Comparison of ENCODE assay signal across 8 cellular contexts in genomic region chr9:121268598-121269029, GRCh38. TPM values are rescaled to one million over a fixed set of nuclear protein-coding genes. Genes with fewer than 3 reads are reported as not detected.
DNase-seq lines count a peak whose midpoint lies in the region; ATAC-seq, FAIRE-seq and TF ChIP-seq lines count a peak whose summit lies in the region.

No MANE protein-coding gene starts in this region.

- FAIRE-seq in urothelium cell line (lab: Jason Lieb, UNC) = no peak

- peak overlapping the region; percentile 84 for H3K4me3 Mint-ChIP-seq in activated B cell treated with CpG ODN at 0.5 μM for 24 hours

- peaks cover 39% of the 10 kb centered on the region for H3K4me1 Mint-ChIP-seq in activated B cell treated with CpG ODN at 0.5 μM for 24 hours

- DNase-seq in activated B cell treated with CpG ODN at 0.5 μM for 24 hours = no peak
- no peak for DNase-seq in left cardiac atrium
- no peak for DNase-seq in skeletal muscle cell (ENCODE audit: low read depth)
- no peak for DNase-seq in urothelium cell line (ENCODE audit: low spot score)
- DNase-seq in NCI-H1092 treated with DMSO at 0.1 percent for 48 hours (lab: John Stamatoyannopoulos, UW) = no peak

- H3K9me3 Mint-ChIP-seq in activated B cell treated with CpG ODN at 0.5 μM for 24 hours = no peaks in the 10 kb centered on the region

- H3K27ac Mint-ChIP-seq in activated B cell treated with CpG ODN at 0.5 μM for 24 hours = peak overlapping the region; percentile 46

- POLR2A ChIA-PET in activated B cell treated with CpG ODN at 0.5 μM for 24 hours (lab: Charles Lee) = interaction anchor here (0.7 to 1.7 kb wide), 5 partner anchors 17 to 399 kb away, joined by 3 to 10 read pairs (median 3); partner anchors contain the start of gene RAB14

- H3K4me3 ChIP-seq in skeletal muscle cell (ENCODE audit: low read depth, low read length) = peak overlapping the region; percentile 79

- H3K36me3 Mint-ChIP-seq in activated B cell treated with CpG ODN at 0.5 μM for 24 hours (ENCODE audit: low read depth) = no peaks in the 10 kb centered on the region

- ATAC-seq in GM18867 (IDR thresholded peaks at IDR 0.05; ENCODE audit: unreplicated experiment) = peak; percentile 20
- ATAC-seq in HG03066 (IDR thresholded peaks at IDR 0.05; ENCODE audit: low read depth, unreplicated experiment) = peak; percentile 49
- ATAC-seq in activated B cell treated with CpG ODN at 0.5 μM for 24 hours (ENCODE audit: low read depth) = peak; percentile 63
- ATAC-seq in left cardiac atrium = peak; percentile 5 to 25
- no peak for ATAC-seq in HG03095 (IDR thresholded peaks at IDR 0.05; ENCODE audit: unreplicated experiment)

- H3K27me3 Mint-ChIP-seq in activated B cell treated with CpG ODN at 0.5 μM for 24 hours = no peaks in the 10 kb centered on the region

- intact Hi-C loops in activated B cell treated with CpG ODN at 0.5 μM for 24 hours (cut with micrococcal nuclease) (loop anchor here (1.0 to 5.0 kb wide), 2 partner anchors 10 to 99 kb away; no protein-coding TSS in a partner anchor), left cardiac atrium (cut with DNase I) (loop anchor here in 1 of 2 donors (5.0 kb wide), 1 partner anchor 56 kb away; no protein-coding TSS in a partner anchor)

- TF ChIP-seq CTCF in activated B cell treated with CpG ODN at 0.5 μM for 24 hours (IDR thresholded peaks at IDR 0.05) = no peak

- CTCF ChIA-PET in activated B cell treated with CpG ODN at 0.5 μM for 24 hours (lab: Charles Lee) = interaction anchor here (0.8 to 2.8 kb wide), 4 partner anchors 10 to 55 kb away, joined by 3 to 14 read pairs (median 4); no protein-coding TSS in a partner anchor

RNA-seq across cellular contexts. Expression of gene GSN, which starts 0.7 kb away (rescaled TPM):
- total RNA-seq in activated B cell treated with CpG ODN at 0.5 μM for 24 hours (21.9 and 26.5 TPM in 2 replicates), left cardiac atrium (1,000 to 10,000 TPM in 1 of 2 donors, 100 to 1,000 TPM in 1; 881 to 1,287 TPM)

Comparison
In these comparisons a context has a peak if more than half of its experiments do, and no peak if none do; other contexts are left out.
1. RNA of gene GSN, which starts 0.7 kb away (total RNA-seq): 881 to 1,287 TPM in left cardiac atrium; 21.9 to 26.5 TPM in activated B cell treated with CpG ODN at 0.5 μM for 24 hours; every median in the first group is over 10 times any median in the second.